Comparison of ENCODE assay signal across 10 cellular contexts in the genomic region with DNA sequence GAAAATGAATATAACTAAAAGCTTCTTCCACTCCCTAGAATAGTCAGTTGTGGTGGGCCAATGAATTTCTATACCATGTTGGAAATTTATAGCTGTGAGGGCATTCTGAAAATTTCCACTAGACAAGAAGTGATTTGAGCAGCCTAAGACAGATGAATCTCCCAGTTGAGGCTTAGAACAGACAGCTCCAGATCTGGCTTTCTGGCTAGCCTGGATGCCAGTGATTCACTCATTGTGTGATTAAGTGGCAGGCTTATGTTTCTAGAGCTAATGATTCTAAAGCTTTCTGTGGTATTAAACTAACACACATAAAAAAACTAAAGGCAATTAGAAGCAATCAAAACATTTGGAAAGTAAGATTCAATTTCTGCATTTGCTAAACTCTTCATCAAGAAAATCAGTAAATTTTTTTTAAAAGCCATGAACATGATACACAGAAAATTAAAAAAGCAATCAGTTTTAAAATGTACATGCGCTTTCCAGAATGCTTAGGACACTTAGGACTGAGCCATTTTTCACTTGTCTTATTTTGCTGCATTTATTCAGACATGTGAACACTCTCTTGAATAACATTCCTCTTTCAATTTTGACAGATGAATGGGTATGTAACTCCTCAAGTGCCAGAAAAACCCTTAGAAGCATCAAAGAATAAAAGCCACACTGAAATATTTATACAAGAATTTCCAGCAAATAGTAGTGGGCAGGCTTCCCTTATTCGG.
A peak's percentile ranks its signal among the peaks of the same experiment; 100 is the strongest.
DNase-seq lines count a peak whose midpoint lies in the region; ATAC-seq, FAIRE-seq and TF ChIP-seq lines count a peak whose summit lies in the region.
"Had no signal": no experiment of that assay in that cellular context is flagged by ENCODE, and none has a peak within 500 bp of the region (broad histone marks: within the 10 kb centered on the region; RNA-seq: fewer than 3 reads in every experiment).

No MANE protein-coding gene starts in this region.

- peak overlapping the region; percentile 37 for H3K27ac Mint-ChIP-seq in activated T-helper 17 cell treated with anti-CD3 and anti-CD28 coated beads, Interleukin-2, amount 50 U/mL, for 72 hours

- peak overlapping the region; percentile 62 for H3K4me3 Mint-ChIP-seq in activated T-helper 17 cell treated with anti-CD3 and anti-CD28 coated beads, Interleukin-2, amount 50 U/mL, for 72 hours

- H3K9me3 Mint-ChIP-seq in activated T-helper 17 cell treated with anti-CD3 and anti-CD28 coated beads, Interleukin-2, amount 50 U/mL, for 72 hours = no peaks in the 10 kb centered on the region

- intact Hi-C loops in kidney (cut with DNase I) = no loop called here

- H3K4me3 ChIP-seq in AG04450 (ENCODE audit: low read depth, low read length) = peak overlapping the region; percentile 24
- H3K4me3 ChIP-seq in kidney (ENCODE audit: low read length in 2 of 2) = peak overlapping the region; percentile 5 to 27

- CTCF ChIA-PET in AG04450 (lab: Charles Lee) = interaction anchor here (2.9 to 4.2 kb wide), 2 partner anchors 11 to 675 kb away, joined by 8 to 21 read pairs; no protein-coding TSS in a partner anchor

- peaks cover 4% of the 10 kb centered on the region for H3K27me3 Mint-ChIP-seq in activated T-helper 17 cell treated with anti-CD3 and anti-CD28 coated beads, Interleukin-2, amount 50 U/mL, for 72 hours

- FAIRE-seq in kidney (lab: Jason Lieb, UNC) = no peak

- H3K9me3 ChIP-seq in AG04450 (ENCODE audit: control insufficient read depth, insufficient read depth, low read length) (no peaks in the 10 kb centered on the region), kidney (ENCODE audit: control insufficient read depth in 1 of 2, low read length in 2 of 2) (no peaks in the 10 kb centered on the region)

- H3K27ac ChIP-seq in AG04450 (ENCODE audit: low read depth, low read length) (no peak overlapping the region), kidney (ENCODE audit: low read depth in 2 of 2, low read length in 2 of 2) (no peak overlapping the region)

- no peaks in the 10 kb centered on the region for H3K36me3 ChIP-seq in kidney (ENCODE audit: control insufficient read depth in 1 of 2, insufficient read depth in 2 of 2, low read length in 2 of 2)

- no peak for ATAC-seq in activated T-helper 17 cell treated with anti-CD3 and anti-CD28 coated beads, Interleukin-2, amount 50 U/mL, for 72 hours (replicated peaks)
- ATAC-seq in GM21737 (IDR thresholded peaks at IDR 0.05; ENCODE audit: unreplicated experiment) (no peak), GM19395 (IDR thresholded peaks at IDR 0.05; ENCODE audit: unreplicated experiment) (no peak)
- ATAC-seq: activated CD4-positive, CD25-positive, alpha-beta regulatory T cell treated with anti-CD3 and anti-CD28 coated beads, Interleukin-2, amount 50 U/mL, for 24 hours had no signal

- DNase-seq in AG04450 (ENCODE audit: low read depth, low spot score) = no peak
- peak; percentile 15 for DNase-seq in HCEC 1CT
- no peak for DNase-seq in kidney
- no peak for DNase-seq in HuH-7 (ENCODE audit: low spot score)
- DNase-seq in activated effector memory CD4-positive, alpha-beta T cell treated with Interleukin-2 at 50 U/mL for 16 hours = no peak
- DNase-seq: H7 had no signal

- peaks cover 9% of the 10 kb centered on the region for H3K4me1 Mint-ChIP-seq in activated T-helper 17 cell treated with anti-CD3 and anti-CD28 coated beads, Interleukin-2, amount 50 U/mL, for 72 hours

- H3K9ac ChIP-seq in kidney (ENCODE audit: low read length in 2 of 2) = no peak overlapping the region

- H3K27me3 ChIP-seq in AG04450 (ENCODE audit: control insufficient read depth, insufficient read depth, low read length) = peaks cover 1% of the 10 kb centered on the region

- no peaks in the 10 kb centered on the region for H3K4me1 ChIP-seq in kidney (ENCODE audit: control insufficient read depth in 1 of 2, insufficient read depth in 1 of 2, low read depth in 1 of 2, low read length in 2 of 2)

- TF ChIP-seq CTCF in AG04450 (IDR thresholded peaks at IDR 0.05; ENCODE audit: low read depth, low read length) (no peak), kidney (IDR thresholded peaks at IDR 0.05; ENCODE audit: borderline replicate concordance, extremely low read depth, insufficient read depth) (no peak)

- POLR2A ChIA-PET in AG04450 (lab: Yijun Ruan, JAX) = no interaction called here

- no peaks in the 10 kb centered on the region for H3K36me3 Mint-ChIP-seq in activated T-helper 17 cell treated with anti-CD3 and anti-CD28 coated beads, Interleukin-2, amount 50 U/mL, for 72 hours (ENCODE audit: low read depth)
